Comparison of ENCODE assay signal across 3 cellular contexts in the genomic region with DNA sequence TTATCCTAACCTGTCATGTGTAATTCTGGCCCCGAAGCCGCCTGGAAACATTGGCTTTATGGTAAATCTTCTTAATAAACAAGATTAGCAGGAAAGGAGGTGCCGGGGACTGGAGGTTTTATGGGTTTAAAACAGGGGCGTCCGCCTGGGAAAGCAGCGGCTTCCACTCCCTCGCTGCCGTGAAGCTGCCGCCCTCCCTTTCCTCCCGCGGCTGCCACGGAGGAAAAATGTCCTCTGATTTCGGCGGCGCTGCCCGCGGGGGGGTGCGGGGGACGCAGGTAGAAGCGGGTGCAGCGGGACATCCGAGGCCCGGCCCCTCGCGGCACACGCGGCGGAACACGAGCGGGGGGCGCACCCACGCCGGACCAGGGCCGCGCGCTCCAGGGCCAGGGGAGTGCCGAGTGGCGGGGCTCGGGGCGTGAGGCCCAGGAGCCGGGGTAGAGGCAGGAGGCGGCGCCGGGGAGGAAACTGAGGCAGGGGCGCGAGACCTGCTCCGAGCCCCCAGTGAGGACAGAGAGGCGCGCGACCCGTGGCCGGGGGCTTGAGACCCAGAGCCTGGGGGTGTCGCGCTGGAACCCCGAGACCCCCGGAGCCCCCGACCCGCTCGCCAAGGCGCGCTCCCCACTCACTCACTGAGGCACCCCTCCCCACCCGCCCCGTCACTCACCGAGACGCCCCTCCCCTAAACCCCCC.
TF ChIP-seq lines count a peak whose summit lies in the region.

No MANE protein-coding gene starts in this region.

TF ChIP-seq in SK-N-SH, 30 proteins besides CTCF, POLR2A, EP300 and RAD21 (continues in another document):
- TF ChIP-seq MEF2A (IDR thresholded peaks at IDR 0.05; ENCODE audit: borderline replicate concordance, low read depth) (no peak), YY1 (IDR thresholded peaks at IDR 0.05; ENCODE audit: low read depth) (no peak), MXI1 (IDR thresholded peaks at IDR 0.05; ENCODE audit: low read depth, low read length) (no peak), TCF12 (IDR thresholded peaks at IDR 0.05) (no peak), RFX5 (IDR thresholded peaks at IDR 0.05; ENCODE audit: low read length) (no peak), SMC3 (IDR thresholded peaks at IDR 0.05; ENCODE audit: low read depth, low read length) (no peak), NFIC (IDR thresholded peaks at IDR 0.05; ENCODE audit: borderline replicate concordance) (no peak), RXRA (IDR thresholded peaks at IDR 0.05; ENCODE audit: borderline replicate concordance, low read depth) (no peak)
- TF ChIP-seq, protein P1, sequence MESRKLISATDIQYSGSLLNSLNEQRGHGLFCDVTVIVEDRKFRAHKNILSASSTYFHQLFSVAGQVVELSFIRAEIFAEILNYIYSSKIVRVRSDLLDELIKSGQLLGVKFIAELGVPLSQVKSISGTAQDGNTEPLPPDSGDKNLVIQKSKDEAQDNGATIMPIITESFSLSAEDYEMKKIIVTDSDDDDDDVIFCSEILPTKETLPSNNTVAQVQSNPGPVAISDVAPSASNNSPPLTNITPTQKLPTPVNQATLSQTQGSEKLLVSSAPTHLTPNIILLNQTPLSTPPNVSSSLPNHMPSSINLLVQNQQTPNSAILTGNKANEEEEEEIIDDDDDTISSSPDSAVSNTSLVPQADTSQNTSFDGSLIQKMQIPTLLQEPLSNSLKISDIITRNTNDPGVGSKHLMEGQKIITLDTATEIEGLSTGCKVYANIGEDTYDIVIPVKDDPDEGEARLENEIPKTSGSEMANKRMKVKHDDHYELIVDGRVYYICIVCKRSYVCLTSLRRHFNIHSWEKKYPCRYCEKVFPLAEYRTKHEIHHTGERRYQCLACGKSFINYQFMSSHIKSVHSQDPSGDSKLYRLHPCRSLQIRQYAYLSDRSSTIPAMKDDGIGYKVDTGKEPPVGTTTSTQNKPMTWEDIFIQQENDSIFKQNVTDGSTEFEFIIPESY (IDR thresholded peaks at IDR 0.05; ENCODE audit: borderline replicate concordance, low read depth): no peak
- TF ChIP-seq, protein P2, sequence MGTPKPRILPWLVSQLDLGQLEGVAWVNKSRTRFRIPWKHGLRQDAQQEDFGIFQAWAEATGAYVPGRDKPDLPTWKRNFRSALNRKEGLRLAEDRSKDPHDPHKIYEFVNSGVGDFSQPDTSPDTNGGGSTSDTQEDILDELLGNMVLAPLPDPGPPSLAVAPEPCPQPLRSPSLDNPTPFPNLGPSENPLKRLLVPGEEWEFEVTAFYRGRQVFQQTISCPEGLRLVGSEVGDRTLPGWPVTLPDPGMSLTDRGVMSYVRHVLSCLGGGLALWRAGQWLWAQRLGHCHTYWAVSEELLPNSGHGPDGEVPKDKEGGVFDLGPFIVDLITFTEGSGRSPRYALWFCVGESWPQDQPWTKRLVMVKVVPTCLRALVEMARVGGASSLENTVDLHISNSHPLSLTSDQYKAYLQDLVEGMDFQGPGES (IDR thresholded peaks at IDR 0.05; ENCODE audit: low read depth, low read length): no peak
- TF ChIP-seq, protein P3, sequence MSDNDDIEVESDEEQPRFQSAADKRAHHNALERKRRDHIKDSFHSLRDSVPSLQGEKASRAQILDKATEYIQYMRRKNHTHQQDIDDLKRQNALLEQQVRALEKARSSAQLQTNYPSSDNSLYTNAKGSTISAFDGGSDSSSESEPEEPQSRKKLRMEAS (IDR thresholded peaks at IDR 0.05; ENCODE audit: low read depth): no peak

TF ChIP-seq in SK-N-SH treated with all-trans-retinoic acid at 6 μM for 48 hours, 23 proteins besides CTCF, POLR2A, EP300 and RAD21 (continued from another document):
- TF ChIP-seq, protein P4, sequence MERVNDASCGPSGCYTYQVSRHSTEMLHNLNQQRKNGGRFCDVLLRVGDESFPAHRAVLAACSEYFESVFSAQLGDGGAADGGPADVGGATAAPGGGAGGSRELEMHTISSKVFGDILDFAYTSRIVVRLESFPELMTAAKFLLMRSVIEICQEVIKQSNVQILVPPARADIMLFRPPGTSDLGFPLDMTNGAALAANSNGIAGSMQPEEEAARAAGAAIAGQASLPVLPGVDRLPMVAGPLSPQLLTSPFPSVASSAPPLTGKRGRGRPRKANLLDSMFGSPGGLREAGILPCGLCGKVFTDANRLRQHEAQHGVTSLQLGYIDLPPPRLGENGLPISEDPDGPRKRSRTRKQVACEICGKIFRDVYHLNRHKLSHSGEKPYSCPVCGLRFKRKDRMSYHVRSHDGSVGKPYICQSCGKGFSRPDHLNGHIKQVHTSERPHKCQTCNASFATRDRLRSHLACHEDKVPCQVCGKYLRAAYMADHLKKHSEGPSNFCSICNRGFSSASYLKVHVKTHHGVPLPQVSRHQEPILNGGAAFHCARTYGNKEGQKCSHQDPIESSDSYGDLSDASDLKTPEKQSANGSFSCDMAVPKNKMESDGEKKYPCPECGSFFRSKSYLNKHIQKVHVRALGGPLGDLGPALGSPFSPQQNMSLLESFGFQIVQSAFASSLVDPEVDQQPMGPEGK (CRISPR knock-in tag; IDR thresholded peaks at IDR 0.05; ENCODE audit: borderline replicate concordance): no peak
- TF ChIP-seq PPARA (CRISPR knock-in tag; IDR thresholded peaks at IDR 0.05; ENCODE audit: borderline replicate concordance) (no peak), CSDC2 (CRISPR knock-in tag; IDR thresholded peaks at IDR 0.05) (no peak), RARB (CRISPR knock-in tag; IDR thresholded peaks at IDR 0.05) (no peak), OSR1 (CRISPR knock-in tag; IDR thresholded peaks at IDR 0.05) (no peak)
- TF ChIP-seq, protein P5, sequence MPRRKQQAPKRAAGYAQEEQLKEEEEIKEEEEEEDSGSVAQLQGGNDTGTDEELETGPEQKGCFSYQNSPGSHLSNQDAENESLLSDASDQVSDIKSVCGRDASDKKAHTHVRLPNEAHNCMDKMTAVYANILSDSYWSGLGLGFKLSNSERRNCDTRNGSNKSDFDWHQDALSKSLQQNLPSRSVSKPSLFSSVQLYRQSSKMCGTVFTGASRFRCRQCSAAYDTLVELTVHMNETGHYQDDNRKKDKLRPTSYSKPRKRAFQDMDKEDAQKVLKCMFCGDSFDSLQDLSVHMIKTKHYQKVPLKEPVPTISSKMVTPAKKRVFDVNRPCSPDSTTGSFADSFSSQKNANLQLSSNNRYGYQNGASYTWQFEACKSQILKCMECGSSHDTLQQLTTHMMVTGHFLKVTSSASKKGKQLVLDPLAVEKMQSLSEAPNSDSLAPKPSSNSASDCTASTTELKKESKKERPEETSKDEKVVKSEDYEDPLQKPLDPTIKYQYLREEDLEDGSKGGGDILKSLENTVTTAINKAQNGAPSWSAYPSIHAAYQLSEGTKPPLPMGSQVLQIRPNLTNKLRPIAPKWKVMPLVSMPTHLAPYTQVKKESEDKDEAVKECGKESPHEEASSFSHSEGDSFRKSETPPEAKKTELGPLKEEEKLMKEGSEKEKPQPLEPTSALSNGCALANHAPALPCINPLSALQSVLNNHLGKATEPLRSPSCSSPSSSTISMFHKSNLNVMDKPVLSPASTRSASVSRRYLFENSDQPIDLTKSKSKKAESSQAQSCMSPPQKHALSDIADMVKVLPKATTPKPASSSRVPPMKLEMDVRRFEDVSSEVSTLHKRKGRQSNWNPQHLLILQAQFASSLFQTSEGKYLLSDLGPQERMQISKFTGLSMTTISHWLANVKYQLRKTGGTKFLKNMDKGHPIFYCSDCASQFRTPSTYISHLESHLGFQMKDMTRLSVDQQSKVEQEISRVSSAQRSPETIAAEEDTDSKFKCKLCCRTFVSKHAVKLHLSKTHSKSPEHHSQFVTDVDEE (CRISPR knock-in tag; IDR thresholded peaks at IDR 0.05): no peak

TF ChIP-seq in K562, 482 proteins besides CTCF, POLR2A, EP300 and RAD21:
- TF ChIP-seq ZBTB7A (IDR thresholded peaks at IDR 0.05; ENCODE audit: borderline replicate concordance, control insufficient read depth, low read depth, low read length) (peak; percentile 9; the same call in 1 of the 2 replicates), TOE1 (IDR thresholded peaks at IDR 0.05; ENCODE audit: borderline replicate concordance) (no peak), TOE1 (CRISPR knock-in tag; IDR thresholded peaks at IDR 0.05; ENCODE audit: borderline replicate concordance, low read depth) (no peak)
